1 cellular context compared by ENCODE assay signal in genomic region chr12:56645201-56645716, GRCh38.
TF ChIP-seq lines count a peak whose summit lies in the region.

No MANE protein-coding gene starts in this region.

TF ChIP-seq in K562, 482 proteins besides CTCF, POLR2A, EP300 and RAD21 (continued from another document):
- TF ChIP-seq ZBTB9 (CRISPR knock-in tag; IDR thresholded peaks at IDR 0.05) (0 out of 2 replicates have a peak, but pooled peaks have one; percentile 20), GTF2B (IDR thresholded peaks at IDR 0.05; ENCODE audit: extremely low read depth, insufficient read length) (no peak), BRCA1 (IDR thresholded peaks at IDR 0.05) (no peak), BRCA1 (CRISPR knock-in tag; IDR thresholded peaks at IDR 0.05) (0 out of 2 replicates have a peak, but pooled peaks have one; percentile 50), NR4A1 (CRISPR knock-in tag; IDR thresholded peaks at IDR 0.05) (no peak), NR4A1 (tag; IDR thresholded peaks at IDR 0.05) (no peak), ETV6 (IDR thresholded peaks at IDR 0.05; ENCODE audit: borderline replicate concordance in 1 of 2, low read depth in 2 of 2, low read length in 1 of 2) (no peak), ETV6 (CRISPR knock-in tag; IDR thresholded peaks at IDR 0.05; ENCODE audit: borderline replicate concordance) (no peak), ESRRB (CRISPR knock-in tag; IDR thresholded peaks at IDR 0.05; ENCODE audit: borderline replicate concordance) (no peak), ZNF77 (CRISPR knock-in tag; IDR thresholded peaks at IDR 0.05) (no peak), ZNF133 (CRISPR knock-in tag; IDR thresholded peaks at IDR 0.05) (no peak), KHSRP (IDR thresholded peaks at IDR 0.05) (no peak), SNRNP70 (optimal IDR thresholded peaks at IDR 0.05; ENCODE audit: low read depth, low read length) (peak; percentile 22), BCOR (IDR thresholded peaks at IDR 0.05) (no peak), KAT7 (CRISPR knock-in tag; IDR thresholded peaks at IDR 0.05; ENCODE audit: borderline replicate concordance) (peak; percentile 79), TCFL5 (CRISPR knock-in tag; conservative IDR thresholded peaks at IDR 0.05) (no peak), TOE1 (IDR thresholded peaks at IDR 0.05; ENCODE audit: borderline replicate concordance) (peak; percentile 37; the same call in 1 of the 2 replicates), TOE1 (CRISPR knock-in tag; IDR thresholded peaks at IDR 0.05; ENCODE audit: borderline replicate concordance, low read depth) (no peak), NCOA6 (IDR thresholded peaks at IDR 0.05) (no peak), NR2C1 (IDR thresholded peaks at IDR 0.05) (no peak), NR2C1 (tag; IDR thresholded peaks at IDR 0.05) (no peak), KLF10 (CRISPR knock-in tag; IDR thresholded peaks at IDR 0.05) (no peak), NFATC3 (IDR thresholded peaks at IDR 0.05) (no peak), ZNF644 (tag; IDR thresholded peaks at IDR 0.05; ENCODE audit: low read depth) (no peak), NELFE (IDR thresholded peaks at IDR 0.05; ENCODE audit: insufficient read depth, insufficient read length) (no peak), TCF7 (IDR thresholded peaks at IDR 0.05; ENCODE audit: borderline replicate concordance) (no peak), C11orf30 (IDR thresholded peaks at IDR 0.05; ENCODE audit: low read depth) (no peak), ZNF347 (CRISPR knock-in tag; IDR thresholded peaks at IDR 0.05; ENCODE audit: low read depth) (no peak), STAT6 (CRISPR knock-in tag; IDR thresholded peaks at IDR 0.05) (no peak), ZFP1 (CRISPR knock-in tag; IDR thresholded peaks at IDR 0.05) (peak; percentile 39; the same call in 1 of the 2 replicates), SREBF2 (CRISPR knock-in tag; IDR thresholded peaks at IDR 0.05) (no peak), ERF (CRISPR knock-in tag; IDR thresholded peaks at IDR 0.05) (0 out of 2 replicates have a peak, but pooled peaks have one; percentile 71), CEBPG (CRISPR knock-in tag; IDR thresholded peaks at IDR 0.05) (0 out of 2 replicates have a peak, but pooled peaks have one; percentile 8), CEBPG (tag; conservative IDR thresholded peaks at IDR 0.05 in 1 of 2, IDR thresholded peaks at IDR 0.05 in 1 of 2) (no peak), SMAD1 (IDR thresholded peaks at IDR 0.05; ENCODE audit: low read depth, low read length, partially characterized antibody) (no peak), XRCC4 (IDR thresholded peaks at IDR 0.05; ENCODE audit: extremely low read depth, insufficient read depth, insufficient read length) (no peak), PHB2 (IDR thresholded peaks at IDR 0.05; ENCODE audit: low read depth) (no peak), MTA1 (IDR thresholded peaks at IDR 0.05; ENCODE audit: borderline replicate concordance) (peak; percentile 79; the same call in 1 of the 2 replicates), YY1 (IDR thresholded peaks at IDR 0.05; ENCODE audit: borderline replicate concordance in 1 of 3, control insufficient read depth in 1 of 3, extremely low read depth in 1 of 3, insufficient read depth in 3 of 3, insufficient read length in 1 of 3, insufficient replicate concordance in 2 of 3, low read depth in 1 of 3, low read length in 2 of 3) (peak in 1 of 3 experiments; percentile 30), SRF (CRISPR knock-in tag; IDR thresholded peaks at IDR 0.05) (peak in 1 of 2 experiments; percentile 45; a peak in 2 of 4 replicates), ZNF212 (CRISPR knock-in tag; IDR thresholded peaks at IDR 0.05) (no peak), MLLT1 (IDR thresholded peaks at IDR 0.05) (no peak; a peak in 1 of 4 replicates), PTBP1 (IDR thresholded peaks at IDR 0.05; ENCODE audit: low read depth, low read length) (no peak), POLR2AphosphoS5 (IDR thresholded peaks at IDR 0.05; ENCODE audit: control insufficient read depth, insufficient read depth, low read depth, low read length) (no peak; the same call in 1 of the 2 replicates), CREB3 (tag; conservative IDR thresholded peaks at IDR 0.05; ENCODE audit: low read depth) (no peak), ZNF79 (CRISPR knock-in tag; IDR thresholded peaks at IDR 0.05; ENCODE audit: low read depth) (no peak), BRF1 (IDR thresholded peaks at IDR 0.05; ENCODE audit: borderline replicate concordance, extremely low read depth, insufficient read length) (no peak), SAP30 (IDR thresholded peaks at IDR 0.05; ENCODE audit: borderline replicate concordance, insufficient read depth, low read depth, low read length, poor library complexity, severe bottlenecking) (peak; percentile 22), HBP1 (CRISPR knock-in tag; IDR thresholded peaks at IDR 0.05) (no peak), ZNF75A (CRISPR knock-in tag; IDR thresholded peaks at IDR 0.05) (no peak), TSC22D4 (tag; IDR thresholded peaks at IDR 0.05) (no peak), ZNF707 (CRISPR knock-in tag; conservative IDR thresholded peaks at IDR 0.05) (no peak), FIP1L1 (IDR thresholded peaks at IDR 0.05; ENCODE audit: low read depth, low read length, poor library complexity, severe bottlenecking) (no peak), ZNF511 (CRISPR knock-in tag; IDR thresholded peaks at IDR 0.05) (peak; percentile 15; the same call in 1 of the 2 replicates), CBFB (CRISPR knock-in tag; IDR thresholded peaks at IDR 0.05) (no peak), CREB1 (IDR thresholded peaks at IDR 0.05) (peak; percentile 74; the same call in 1 of the 2 replicates), CREB1 (CRISPR knock-in tag; IDR thresholded peaks at IDR 0.05) (peak; percentile 70; the same call in 1 of the 2 replicates), TEAD1 (CRISPR knock-in tag; IDR thresholded peaks at IDR 0.05) (0 out of 4 replicates have a peak, but pooled peaks of 1 of the 2 experiments have one; percentile 42), ZBTB43 (CRISPR knock-in tag; IDR thresholded peaks at IDR 0.05) (peak; percentile 86), POLR2B (IDR thresholded peaks at IDR 0.05; ENCODE audit: low read depth, partially characterized antibody) (no peak), NR2C2 (CRISPR knock-in tag; IDR thresholded peaks at IDR 0.05) (peak; percentile 39; the same call in 1 of the 2 replicates), NR2C2 (tag; IDR thresholded peaks at IDR 0.05) (no peak), MEF2D (tag; conservative IDR thresholded peaks at IDR 0.05; ENCODE audit: low read depth) (no peak), IRF2 (CRISPR knock-in tag; IDR thresholded peaks at IDR 0.05) (no peak), CHD4 (IDR thresholded peaks at IDR 0.05; ENCODE audit: insufficient read depth, insufficient replicate concordance, low read depth, low read length, poor library complexity, severe bottlenecking) (no peak), POU5F1 (IDR thresholded peaks at IDR 0.05; ENCODE audit: borderline replicate concordance, low read depth, low read length, partially characterized antibody) (no peak)
